10 cellular contexts compared by ENCODE assay signal in the genomic region with DNA sequence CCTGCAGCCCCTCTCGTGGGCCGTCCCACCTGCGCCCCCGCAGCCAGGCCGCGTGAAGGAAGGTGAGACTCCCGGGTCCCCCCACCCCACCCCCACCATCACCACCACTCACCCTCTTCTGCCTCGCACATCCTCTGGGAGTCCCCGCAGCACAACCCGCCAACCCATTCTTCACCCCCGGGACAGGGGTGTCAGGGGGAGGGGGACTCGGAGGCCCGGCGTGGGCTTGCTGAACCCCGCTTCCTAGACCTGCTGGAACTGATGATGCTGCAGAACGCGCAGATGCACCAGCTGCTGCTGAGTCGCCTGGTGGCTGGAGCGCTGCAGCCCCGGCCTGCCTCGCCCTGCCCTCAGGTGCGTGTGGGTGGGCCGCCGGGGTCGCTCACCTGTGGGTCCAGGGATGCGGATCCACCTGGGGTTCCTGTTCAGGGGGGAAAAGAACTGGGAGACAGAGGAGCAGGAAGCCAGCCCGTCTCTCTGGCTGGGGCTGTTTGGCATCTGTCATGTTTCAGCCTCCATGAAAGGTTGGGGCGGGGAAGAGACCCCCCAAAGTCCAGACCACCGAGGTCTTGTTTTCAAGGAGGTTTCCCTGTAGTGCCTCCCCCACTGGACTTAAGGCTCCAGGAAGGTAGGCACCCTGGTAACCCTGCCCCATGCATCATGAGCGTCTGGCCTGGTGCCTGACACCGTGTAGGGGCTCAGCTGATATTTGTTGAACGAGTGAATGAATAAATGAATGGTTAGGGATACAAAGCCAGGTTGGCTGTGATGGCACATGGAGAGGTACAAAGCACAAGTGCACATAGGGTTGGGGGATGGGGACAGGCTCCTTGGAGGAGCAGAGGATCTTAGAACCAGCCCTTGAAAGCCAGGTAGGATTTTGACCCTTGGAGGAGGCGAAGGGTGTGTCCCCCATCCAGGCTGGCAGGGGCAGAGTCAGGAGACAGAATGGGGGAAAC. TPM values are rescaled to one million over a fixed set of nuclear protein-coding genes. Genes with fewer than 3 reads are reported as not detected.
DNase-seq lines count a peak whose midpoint lies in the region; ATAC-seq and TF ChIP-seq lines count a peak whose summit lies in the region.
"Had no signal": no experiment of that assay in that cellular context is flagged by ENCODE, and none has a peak within 500 bp of the region (broad histone marks: within the 10 kb centered on the region; RNA-seq: fewer than 3 reads in every experiment).

No MANE protein-coding gene starts in this region.

- POLR2A ChIA-PET in activated CD8-positive, alpha-beta T cell treated with anti-CD3 and anti-CD28 coated beads for 36 hours (lab: Charles Lee): interaction anchor here (0.8 to 2.3 kb wide), 10 partner anchors 13 to 150 kb away, joined by 3 to 6 read pairs (median 3); partner anchors contain the start of gene ICAM2

- no peaks in the 10 kb centered on the region for H3K79me2 ChIP-seq in smooth muscle cell (ENCODE audit: low read depth)

- H3F3A ChIP-seq in smooth muscle cell (ENCODE audit: low read depth): no peaks in the 10 kb centered on the region

- H3K9me3 Mint-ChIP-seq in activated CD8-positive, alpha-beta T cell treated with anti-CD3 and anti-CD28 coated beads for 36 hours: no peaks in the 10 kb centered on the region

- no peaks in the 10 kb centered on the region for H4K20me1 ChIP-seq in smooth muscle cell (ENCODE audit: low read depth)

- peak overlapping the region; percentile 54 for H3K9ac ChIP-seq in smooth muscle cell (ENCODE audit: low read depth)

- H2AFZ ChIP-seq in smooth muscle cell (ENCODE audit: low read depth): peak overlapping the region; percentile 58

- peaks cover 5% of the 10 kb centered on the region for H3K4me1 ChIP-seq in right cardiac atrium (ENCODE audit: control insufficient read depth, insufficient read depth, low read length)
- H3K4me1 ChIP-seq in smooth muscle cell (ENCODE audit: low read depth): no peaks in the 10 kb centered on the region

- DNase-seq in activated CD8-positive, alpha-beta T cell treated with anti-CD3 and anti-CD28 coated beads for 36 hours: peak; percentile 55
- no peak for DNase-seq in right cardiac atrium
- no peak for DNase-seq in smooth muscle cell (lab: John Stamatoyannopoulos, UW; ENCODE audit: unreplicated experiment)
- DNase-seq in iPS-NIHi7 (ENCODE audit: extremely low spot score): no peak
- no peak for DNase-seq in SKM-1 (lab: John Stamatoyannopoulos, UW; ENCODE audit: unreplicated experiment)
- DNase-seq in SW480 (ENCODE audit: low spot score): no peak
- DNase-seq in NK-92 treated with Interleukin-12 subunit alpha and Interleukin-12 subunit beta, amount 100 ng/mL, for 24 hours (lab: John Stamatoyannopoulos, UW): no peak

- WGBS in right cardiac atrium: 28% methylated on average over 33 of the region's 33 CpGs
- WGBS in smooth muscle cell (ENCODE audit: low lambda C conversion rate): 39% methylated on average over 30 of the region's 33 CpGs

- H3K36me3 Mint-ChIP-seq in activated CD8-positive, alpha-beta T cell treated with anti-CD3 and anti-CD28 coated beads for 36 hours (ENCODE audit: low read depth): peaks cover 5% of the 10 kb centered on the region

- CTCF ChIA-PET in activated CD8-positive, alpha-beta T cell treated with anti-CD3 and anti-CD28 coated beads for 36 hours (lab: Charles Lee): interaction anchor here (0.9 to 2.5 kb wide), 10 partner anchors 8 to 87 kb away, joined by 3 to 9 read pairs (median 6); no protein-coding TSS in a partner anchor

- no peak overlapping the region for H3K27ac Mint-ChIP-seq in activated CD8-positive, alpha-beta T cell treated with anti-CD3 and anti-CD28 coated beads for 36 hours

- intact Hi-C loops in activated CD8-positive, alpha-beta T cell treated with anti-CD3 and anti-CD28 coated beads for 36 hours (cut with micrococcal nuclease): no loop called here
- intact Hi-C loops in right cardiac atrium (cut with DNase I): loop anchor here in 1 of 4 donors (10.0 kb wide), 1 partner anchor 84 kb away; the partner anchor contains the start of genes CSHL1 and GH1

- H3K4me2 ChIP-seq in smooth muscle cell: peak overlapping the region; percentile 99

- H3K4me3 ChIP-seq in right cardiac atrium (ENCODE audit: low read length) (peak overlapping the region; percentile 46), smooth muscle cell (peak overlapping the region; percentile 96)

- H3K9me3 ChIP-seq in right cardiac atrium (ENCODE audit: control insufficient read depth, low read length) (no peaks in the 10 kb centered on the region), smooth muscle cell (replicated peaks; ENCODE audit: low read depth) (no peaks in the 10 kb centered on the region)

- ATAC-seq in HG03175 (IDR thresholded peaks at IDR 0.05; ENCODE audit: unreplicated experiment) (peak; percentile 13), right cardiac atrium (peak in 1 of 2 donors; percentile 3)
- peak; percentile 54 for ATAC-seq in activated CD8-positive, alpha-beta T cell treated with anti-CD3 and anti-CD28 coated beads for 36 hours

- peaks cover 23% of the 10 kb centered on the region for H3K4me1 Mint-ChIP-seq in activated CD8-positive, alpha-beta T cell treated with anti-CD3 and anti-CD28 coated beads for 36 hours (ENCODE audit: low read depth)

- H3K27me3 Mint-ChIP-seq in activated CD8-positive, alpha-beta T cell treated with anti-CD3 and anti-CD28 coated beads for 36 hours: no peaks in the 10 kb centered on the region

- H3K4me3 Mint-ChIP-seq in activated CD8-positive, alpha-beta T cell treated with anti-CD3 and anti-CD28 coated beads for 36 hours: peak overlapping the region; percentile 83

- H3K27me3 ChIP-seq in right cardiac atrium (ENCODE audit: control insufficient read depth, insufficient read depth): no peaks in the 10 kb centered on the region
- peaks cover 22% of the 10 kb centered on the region for H3K27me3 ChIP-seq in smooth muscle cell (ENCODE audit: low read depth)

- H3K27ac ChIP-seq in right cardiac atrium (ENCODE audit: low read length): no peak overlapping the region
- H3K27ac ChIP-seq in smooth muscle cell (ENCODE audit: low read depth): no peak overlapping the region

- no peaks in the 10 kb centered on the region for H3K36me3 ChIP-seq in smooth muscle cell (ENCODE audit: low read depth)

- TF ChIP-seq CTCF in activated CD8-positive, alpha-beta T cell treated with anti-CD3 and anti-CD28 coated beads for 36 hours (IDR thresholded peaks at IDR 0.05): no peak
- no peak for TF ChIP-seq CTCF in smooth muscle cell (IDR thresholded peaks at IDR 0.05; ENCODE audit: borderline replicate concordance, insufficient read depth, poor library complexity, severe bottlenecking)

RNA-seq across cellular contexts. Expression of gene PRR29, which starts 0.8 kb away (rescaled TPM):
- total RNA-seq in activated CD8-positive, alpha-beta T cell treated with anti-CD3 and anti-CD28 coated beads for 36 hours: 1 to 10 TPM in 1 of 2 experiments, under 1 TPM in 1; 0.74 to 2.5 TPM
- total RNA-seq in right cardiac atrium (under 1 TPM in 3 of 4 donors, not detected in 1; 0.11 to 0.25 (median 0.15) TPM), smooth muscle cell (0.18 TPM in 1 of 2 replicates, not detected in the other)
- polyA plus RNA-seq in right cardiac atrium (0.45 TPM), smooth muscle cell (0.34 and 0.58 TPM in 2 replicates)

RNA-seq across cellular contexts. Expression of gene ICAM2, which starts 21.4 kb away (rescaled TPM):
- total RNA-seq in activated CD8-positive, alpha-beta T cell treated with anti-CD3 and anti-CD28 coated beads for 36 hours: 10 to 100 TPM; 53.3 to 53.7 TPM
- total RNA-seq in right cardiac atrium (10 to 100 TPM; 17.6 to 31.7 (median 26.3) TPM), smooth muscle cell (1.6 TPM in 1 of 2 replicates, not detected in the other)
- polyA plus RNA-seq in right cardiac atrium (50.3 TPM), smooth muscle cell (1.0 TPM in 1 of 2 replicates, not detected in the other)

RNA-seq across cellular contexts. Expression of gene SCN4A, which starts 26.3 kb away (rescaled TPM):
- total RNA-seq in activated CD8-positive, alpha-beta T cell treated with anti-CD3 and anti-CD28 coated beads for 36 hours: under 1 TPM; 0.20 to 0.23 TPM
- total RNA-seq in right cardiac atrium (1 to 10 TPM; 1.7 to 5.8 (median 3.0) TPM), smooth muscle cell (under 0.01 and 0.09 TPM in 2 replicates)
- polyA plus RNA-seq in right cardiac atrium (1.6 TPM), smooth muscle cell (0.14 TPM in 1 of 2 replicates, not detected in the other)
- total RNA-seq: frontal cortex, M059J had no signal
